In the genomic region with DNA sequence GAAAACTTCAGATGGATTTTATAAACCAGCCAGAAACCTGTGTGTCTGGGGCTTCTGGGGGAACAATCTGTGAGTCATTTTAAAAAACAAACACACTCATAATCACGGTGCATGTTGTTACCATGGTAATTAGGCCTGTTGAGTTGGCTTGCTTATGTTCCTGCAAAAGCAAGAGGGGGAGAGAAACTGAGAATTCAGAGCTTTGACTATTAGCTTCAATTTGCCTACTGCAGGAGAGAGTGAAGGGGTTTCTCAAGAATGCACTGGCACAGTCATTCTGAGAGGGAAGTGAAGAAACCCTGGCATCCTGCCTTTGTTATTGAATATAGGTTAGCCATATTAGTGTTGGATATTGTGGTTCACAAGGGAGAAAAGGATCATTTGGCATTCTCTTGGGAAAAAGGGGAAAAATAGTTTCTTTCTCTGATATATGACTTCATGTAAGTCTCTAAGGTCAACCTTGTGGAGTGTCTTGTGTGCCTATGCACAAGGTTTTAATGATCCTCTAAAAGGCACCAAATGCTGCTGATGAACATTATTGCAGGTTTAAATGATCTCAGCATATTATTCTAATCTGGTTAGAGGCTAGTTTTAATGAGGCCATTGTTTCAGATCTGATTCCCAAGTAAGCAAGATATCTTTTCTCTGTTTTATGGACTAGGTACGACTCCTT, we compare ENCODE assay signal across 8 cellular contexts. TPM values are rescaled to one million over a fixed set of nuclear protein-coding genes. Genes with fewer than 3 reads are reported as not detected.
DNase-seq lines count a peak whose midpoint lies in the region; ATAC-seq and TF ChIP-seq lines count a peak whose summit lies in the region.

No MANE protein-coding gene starts in this region.

- H3K4me1 ChIP-seq in right atrium auricular region (peaks cover 0 to 16% of the 10 kb centered on the region in 2 donors), GM23248 (ENCODE audit: insufficient read depth) (peaks cover 19% of the 10 kb centered on the region), transverse colon (peaks cover 0 to 36% (median 5%) of the 10 kb centered on the region in 4 donors)

- no peaks in the 10 kb centered on the region for H3K27me3 ChIP-seq in right atrium auricular region
- no peaks in the 10 kb centered on the region for H3K27me3 ChIP-seq in GM23248 (replicated peaks; ENCODE audit: insufficient read depth)
- H3K27me3 ChIP-seq in transverse colon, result no peaks in the 10 kb centered on the region

- H3K27ac ChIP-seq in right atrium auricular region, result no peak overlapping the region
- H3K27ac ChIP-seq in GM23248, result peak overlapping the region; percentile 75
- peak overlapping the region; percentile 1 to 56 (median 12) for H3K27ac ChIP-seq in transverse colon

- peak overlapping the region; percentile 60 for H3K27ac Mint-ChIP-seq in activated CD4-positive, alpha-beta memory T cell treated with anti-CD3 and anti-CD28 coated beads, Interleukin-2, amount 10 ng/mL, durations not matched to agents 7 days and 5 days

- in situ Hi-C loops in GM23248 (cut with MboI), result no loop called here
- in situ Hi-C loops in transverse colon (cut with MboI; ENCODE audit: low pct_ligation_motif_present in 1 of 4, low pct_unique_long_range_greater_than_20kb in 1 of 4, low sequenced_read_pairs in 3 of 4), result no loop called here

- H3K4me1 Mint-ChIP-seq in activated CD4-positive, alpha-beta memory T cell treated with anti-CD3 and anti-CD28 coated beads, Interleukin-2, amount 10 ng/mL, durations not matched to agents 7 days and 5 days, result peaks cover 58% of the 10 kb centered on the region

- DNase-seq in Right ventricle myocardium inferior (ENCODE audit: missing footprints) (no peak), right atrium auricular region (ENCODE audit: low spot score) (no peak), GM23248 (peak; percentile 92), LoVo (ENCODE audit: low spot score) (peak; percentile 16), glomerular visceral epithelial cell (ENCODE audit: extremely low spot score) (peak; percentile 81), transverse colon (no peak), D341Med (ENCODE audit: low spot score) (no peak)
- peak; percentile 43 for DNase-seq in activated CD4-positive, alpha-beta memory T cell treated with anti-CD3 and anti-CD28 coated beads, Interleukin-2, amount 10 ng/mL, durations not matched to agents 7 days and 5 days

- peak overlapping the region; percentile 51 for H3K9ac ChIP-seq in GM23248

- POLR2A ChIA-PET in activated CD4-positive, alpha-beta memory T cell treated with anti-CD3 and anti-CD28 coated beads, Interleukin-2, amount 10 ng/mL, durations not matched to agents 7 days and 5 days (lab: Charles Lee), result interaction anchor here (1.0 to 5.7 kb wide), 5 partner anchors 8 to 27 kb away, joined by 6 to 78 read pairs (median 9); partner anchors contain the start of gene GNG2

- H4K20me1 ChIP-seq in GM23248 (ENCODE audit: insufficient read depth), result no peaks in the 10 kb centered on the region

- peaks cover 20% of the 10 kb centered on the region for H3F3A ChIP-seq in GM23248 (ENCODE audit: insufficient read depth)

- H3K4me2 ChIP-seq in GM23248 (ENCODE audit: unreplicated experiment), result peak overlapping the region; percentile 75

- 48 to 51% methylated on average over 2 of the region's 2 CpGs for WGBS in GM23248 (ENCODE audit: low coverage in 1 of 2, low lambda C conversion rate in 2 of 2, missing lambda C conversion rate in 2 of 2), 2 experiments
- 36 to 38% methylated on average over 2 of the region's 2 CpGs for WGBS in transverse colon (ENCODE audit: low coverage in 1 of 2), 2 donors

- no peaks in the 10 kb centered on the region for H3K27me3 Mint-ChIP-seq in activated CD4-positive, alpha-beta memory T cell treated with anti-CD3 and anti-CD28 coated beads, Interleukin-2, amount 10 ng/mL, durations not matched to agents 7 days and 5 days

- peaks cover 63% of the 10 kb centered on the region for H3K79me2 ChIP-seq in GM23248 (ENCODE audit: insufficient read depth)

- H3K4me3 ChIP-seq in right atrium auricular region (no peak overlapping the region), GM23248 (0 out of 2 replicates have a peak overlapping the region, but pooled peaks have one; percentile 1), transverse colon (no peak overlapping the region)

- no peak for TF ChIP-seq CTCF in right atrium auricular region (IDR thresholded peaks at IDR 0.05)
- TF ChIP-seq CTCF in transverse colon (IDR thresholded peaks at IDR 0.05), result no peak

- peak; percentile 70 for ATAC-seq in Right ventricle myocardium inferior

- H3K36me3 Mint-ChIP-seq in activated CD4-positive, alpha-beta memory T cell treated with anti-CD3 and anti-CD28 coated beads, Interleukin-2, amount 10 ng/mL, durations not matched to agents 7 days and 5 days (ENCODE audit: low read depth), result peaks cover 59% of the 10 kb centered on the region

- H2AFZ ChIP-seq in GM23248, result peak overlapping the region; percentile 0; the same call in 1 of the 2 replicates

- TF ChIP-seq POLR2A in transverse colon (IDR thresholded peaks at IDR 0.05), result no peak

- H3K9me3 ChIP-seq in right atrium auricular region (no peaks in the 10 kb centered on the region), GM23248 (ENCODE audit: low read depth) (no peaks in the 10 kb centered on the region), transverse colon (no peaks in the 10 kb centered on the region)

- intact Hi-C loops in Right ventricle myocardium inferior (cut with DNase I) (no loop called here), transverse colon (cut with DNase I; ENCODE audit: low total_unique reads) (no loop called here)

- H3K9me2 ChIP-seq in GM23248 (ENCODE audit: insufficient read depth), result no peaks in the 10 kb centered on the region

- no peaks in the 10 kb centered on the region for H3K9me3 Mint-ChIP-seq in activated CD4-positive, alpha-beta memory T cell treated with anti-CD3 and anti-CD28 coated beads, Interleukin-2, amount 10 ng/mL, durations not matched to agents 7 days and 5 days

- H3K36me3 ChIP-seq in right atrium auricular region (no peaks in the 10 kb centered on the region), GM23248 (ENCODE audit: low read depth) (no peaks in the 10 kb centered on the region), transverse colon (no peaks in the 10 kb centered on the region)

- no peak for TF ChIP-seq EP300 in transverse colon (IDR thresholded peaks at IDR 0.05; ENCODE audit: low read depth)

- no peak overlapping the region for H3K4me3 Mint-ChIP-seq in activated CD4-positive, alpha-beta memory T cell treated with anti-CD3 and anti-CD28 coated beads, Interleukin-2, amount 10 ng/mL, durations not matched to agents 7 days and 5 days

- CTCF ChIA-PET in activated CD4-positive, alpha-beta memory T cell treated with anti-CD3 and anti-CD28 coated beads, Interleukin-2, amount 10 ng/mL, durations not matched to agents 7 days and 5 days (lab: Charles Lee), result no interaction called here

RNA-seq across cellular contexts. Expression of gene GNG2, which starts 12.9 kb away (rescaled TPM):
- total RNA-seq in Right ventricle myocardium inferior, result 15.5 TPM
- 1 to 10 TPM; 5.9 to 6.3 TPM for total RNA-seq in right atrium auricular region
- 13.8 and 14.7 TPM in 2 replicates for total RNA-seq in GM23248 (2014; rRNA removed; shearing (Covaris generic))
- 15.0 and 16.5 TPM in 2 replicates for polyA plus RNA-seq in GM23248 (2016; fragmentation: Nextera tagmentation; extraction: Ambion mirVana)
- total RNA-seq in activated CD4-positive, alpha-beta memory T cell treated with anti-CD3 and anti-CD28 coated beads, Interleukin-2, amount 10 ng/mL, durations not matched to agents 7 days and 5 days, result 100 to 1,000 TPM; 296 to 304 TPM
- total RNA-seq in transverse colon, result 10 to 100 TPM in 3 of 4 donors, 1 to 10 TPM in 1; 7.5 to 32.8 (median 14.2) TPM

Comparison
In these comparisons a context has a peak if more than half of its experiments do, and no peak if none do; other contexts are left out.
1. DNase-seq: peak in GM23248 (single experiment), LoVo (single experiment), activated CD4-positive, alpha-beta memory T cell treated with anti-CD3 and anti-CD28 coated beads, Interleukin-2, amount 10 ng/mL, durations not matched to agents 7 days and 5 days (single experiment) and glomerular visceral epithelial cell (single experiment); none in Right ventricle myocardium inferior (single experiment), right atrium auricular region (single experiment), transverse colon (single experiment) and D341Med (single experiment).
2. H3K27ac ChIP-seq: peak in GM23248 (single experiment) and transverse colon (4 of 4); none in right atrium auricular region (0 of 2).
3. RNA of gene GNG2, which starts 12.9 kb away (total RNA-seq): 296 to 304 TPM in activated CD4-positive, alpha-beta memory T cell treated with anti-CD3 and anti-CD28 coated beads, Interleukin-2, amount 10 ng/mL, durations not matched to agents 7 days and 5 days; 15.5 TPM in Right ventricle myocardium inferior (single experiment), 7.5 to 32.8 TPM in transverse colon, 13.8 to 14.7 TPM in GM23248 and 5.9 to 6.3 TPM in right atrium auricular region; every median in the first group is over 4 times any median in the second.